Comparison of ENCODE assay signal across 27 cellular contexts in genomic region chr22:21033895-21034294, GRCh38. TPM values are rescaled to one million over a fixed set of nuclear protein-coding genes. Genes with fewer than 3 reads are reported as not detected.
"Had no signal": no experiment of that assay in that cellular context is flagged by ENCODE, and none has a peak within 500 bp of the region (broad histone marks: within the 10 kb centered on the region; RNA-seq: fewer than 3 reads in every experiment).

No MANE protein-coding gene starts in this region.

- H3K36me3 Mint-ChIP-seq: memory B cell, WTC11 had no signal

- H3K27ac Mint-ChIP-seq: activated CD4-positive, alpha-beta memory T cell treated with anti-CD3 and anti-CD28 coated beads, Interleukin-2, amount 10 ng/mL, durations not matched to agents 7 days and 5 days; activated naive CD8-positive, alpha-beta T cell treated with anti-CD3 and anti-CD28 coated beads, Interleukin-2, amount 50 U/mL, for 24 hours; activated T-cell treated with anti-CD3 and anti-CD28 coated beads, Interleukin-2, amount 50 U/mL, for 24 hours; dendritic cell treated with granulocyte-macrophage colony-stimulating factor and Interleukin-4, amounts not matched to agents 40 ng/mL and 50 ng/mL, for 4 days; memory B cell; nephron progenitor cell; WTC11 had no signal

- H3K9me3 Mint-ChIP-seq: activated CD4-positive, alpha-beta memory T cell treated with anti-CD3 and anti-CD28 coated beads, Interleukin-2, amount 10 ng/mL, durations not matched to agents 7 days and 5 days; activated naive CD8-positive, alpha-beta T cell treated with anti-CD3 and anti-CD28 coated beads, Interleukin-2, amount 50 U/mL, for 24 hours; activated T-cell treated with anti-CD3 and anti-CD28 coated beads, Interleukin-2, amount 50 U/mL, for 24 hours; dendritic cell treated with granulocyte-macrophage colony-stimulating factor and Interleukin-4, amounts not matched to agents 40 ng/mL and 50 ng/mL, for 4 days; memory B cell; WTC11 had no signal

- ATAC-seq: activated naive CD8-positive, alpha-beta T cell treated with anti-CD3 and anti-CD28 coated beads, Interleukin-2, amount 50 U/mL, for 24 hours; heart right ventricle; left cardiac atrium; mucosa of descending colon; right cardiac atrium; upper lobe of right lung; WTC11 had no signal

- H3K4me1 ChIP-seq: parathyroid adenoma had no signal

- DNase-seq: activated CD4-positive, alpha-beta memory T cell treated with anti-CD3 and anti-CD28 coated beads, Interleukin-2, amount 10 ng/mL, durations not matched to agents 7 days and 5 days; activated gamma-delta T cell; activated naive CD4-positive, alpha-beta T cell treated with anti-CD3 and anti-CD28 coated beads, Interleukin-2, amount 50 U/mL, for 16 hours; activated naive CD8-positive, alpha-beta T cell treated with anti-CD3 and anti-CD28 coated beads, Interleukin-2, amount 50 U/mL, for 24 hours; activated T-cell treated with anti-CD3 and anti-CD28 coated beads, Interleukin-2, amount 50 U/mL, for 24 hours; effector CD4-positive, alpha-beta T cell; foreskin fibroblast; heart right ventricle; islet precursor cell; left cardiac atrium; mucosa of descending colon; nephron progenitor cell; stimulated activated CD4-positive, alpha-beta T cell treated with anti-CD3 and anti-CD28 coated beads, Interleukin-4, amount 100 ng/mL, for 4 hours; T1000; upper lobe of right lung had no signal

- H3K4me1 Mint-ChIP-seq: memory B cell had no signal

- H3K4me3 ChIP-seq: cardiac muscle cell, heart right ventricle, mucosa of descending colon, upper lobe of right lung had no signal

- H3K9me3 ChIP-seq: heart right ventricle, mucosa of descending colon, upper lobe of right lung had no signal

- H3K36me3 ChIP-seq: cardiac muscle cell, heart right ventricle, upper lobe of right lung had no signal

- H3K4me3 Mint-ChIP-seq: activated CD4-positive, alpha-beta memory T cell treated with anti-CD3 and anti-CD28 coated beads, Interleukin-2, amount 10 ng/mL, durations not matched to agents 7 days and 5 days; activated naive CD8-positive, alpha-beta T cell treated with anti-CD3 and anti-CD28 coated beads, Interleukin-2, amount 50 U/mL, for 24 hours; activated T-cell treated with anti-CD3 and anti-CD28 coated beads, Interleukin-2, amount 50 U/mL, for 24 hours; dendritic cell treated with granulocyte-macrophage colony-stimulating factor and Interleukin-4, amounts not matched to agents 40 ng/mL and 50 ng/mL, for 4 days; memory B cell; nephron progenitor cell; WTC11 had no signal

- H3K27ac ChIP-seq: cardiac muscle cell, heart right ventricle, parathyroid adenoma, upper lobe of right lung had no signal

RNA-seq across cellular contexts. Expression of gene SLC7A4, which starts 1.5 kb away (rescaled TPM):
- total RNA-seq: activated CD4-positive, alpha-beta memory T cell treated with anti-CD3 and anti-CD28 coated beads, Interleukin-2, amount 10 ng/mL, durations not matched to agents 7 days and 5 days; pulmonary artery endothelial cell; T-helper 1 cell treated with Interleukin-12 subunit alpha and Interleukin-12 subunit beta and Interleukin-4 antibody, amounts not matched to agents 30 ng/mL and 1 ng/mL, for 36 hours had no signal

RNA-seq across cellular contexts. Expression of gene LRRC74B, which starts 11.9 kb away (rescaled TPM):
- total RNA-seq: activated CD4-positive, alpha-beta memory T cell treated with anti-CD3 and anti-CD28 coated beads, Interleukin-2, amount 10 ng/mL, durations not matched to agents 7 days and 5 days; chondrocyte; epithelial cell of proximal tubule; heart right ventricle; left cardiac atrium; lower leg skin; pulmonary artery endothelial cell; right cardiac atrium; T-helper 1 cell treated with Interleukin-12 subunit alpha and Interleukin-12 subunit beta and Interleukin-4 antibody, amounts not matched to agents 30 ng/mL and 1 ng/mL, for 36 hours; temporal lobe; upper lobe of right lung; WTC11 had no signal

RNA-seq across cellular contexts. Expression of gene P2RX6, which starts 18.9 kb away (rescaled TPM):
- total RNA-seq: epithelial cell of proximal tubule had no signal
